ENCODE assay signal across 1 cellular context in the genomic region with DNA sequence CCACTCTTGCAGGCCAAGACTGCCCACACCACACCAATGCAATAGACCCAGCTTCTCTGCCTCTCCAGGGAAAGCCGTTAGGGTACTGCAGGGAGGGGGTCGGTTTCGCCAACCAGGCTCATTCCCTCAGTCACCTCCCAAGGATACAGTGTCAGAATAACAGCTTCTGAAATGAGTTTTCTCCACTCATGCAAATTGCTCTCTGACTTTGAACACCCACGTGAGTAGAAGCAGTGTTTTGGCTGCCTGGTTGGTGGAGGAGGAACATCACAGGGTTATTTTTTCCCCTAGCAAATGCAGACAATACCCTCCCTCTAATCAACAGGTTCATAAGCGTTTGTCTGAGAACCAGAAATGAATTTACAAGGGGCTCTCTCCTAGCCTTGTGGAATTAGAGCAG.
TF ChIP-seq lines count a peak whose summit lies in the region.

No MANE protein-coding gene starts in this region.

TF ChIP-seq in GM12878, 131 proteins besides CTCF, POLR2A, EP300 and RAD21 (continued from another document):
- TF ChIP-seq, protein P1, sequence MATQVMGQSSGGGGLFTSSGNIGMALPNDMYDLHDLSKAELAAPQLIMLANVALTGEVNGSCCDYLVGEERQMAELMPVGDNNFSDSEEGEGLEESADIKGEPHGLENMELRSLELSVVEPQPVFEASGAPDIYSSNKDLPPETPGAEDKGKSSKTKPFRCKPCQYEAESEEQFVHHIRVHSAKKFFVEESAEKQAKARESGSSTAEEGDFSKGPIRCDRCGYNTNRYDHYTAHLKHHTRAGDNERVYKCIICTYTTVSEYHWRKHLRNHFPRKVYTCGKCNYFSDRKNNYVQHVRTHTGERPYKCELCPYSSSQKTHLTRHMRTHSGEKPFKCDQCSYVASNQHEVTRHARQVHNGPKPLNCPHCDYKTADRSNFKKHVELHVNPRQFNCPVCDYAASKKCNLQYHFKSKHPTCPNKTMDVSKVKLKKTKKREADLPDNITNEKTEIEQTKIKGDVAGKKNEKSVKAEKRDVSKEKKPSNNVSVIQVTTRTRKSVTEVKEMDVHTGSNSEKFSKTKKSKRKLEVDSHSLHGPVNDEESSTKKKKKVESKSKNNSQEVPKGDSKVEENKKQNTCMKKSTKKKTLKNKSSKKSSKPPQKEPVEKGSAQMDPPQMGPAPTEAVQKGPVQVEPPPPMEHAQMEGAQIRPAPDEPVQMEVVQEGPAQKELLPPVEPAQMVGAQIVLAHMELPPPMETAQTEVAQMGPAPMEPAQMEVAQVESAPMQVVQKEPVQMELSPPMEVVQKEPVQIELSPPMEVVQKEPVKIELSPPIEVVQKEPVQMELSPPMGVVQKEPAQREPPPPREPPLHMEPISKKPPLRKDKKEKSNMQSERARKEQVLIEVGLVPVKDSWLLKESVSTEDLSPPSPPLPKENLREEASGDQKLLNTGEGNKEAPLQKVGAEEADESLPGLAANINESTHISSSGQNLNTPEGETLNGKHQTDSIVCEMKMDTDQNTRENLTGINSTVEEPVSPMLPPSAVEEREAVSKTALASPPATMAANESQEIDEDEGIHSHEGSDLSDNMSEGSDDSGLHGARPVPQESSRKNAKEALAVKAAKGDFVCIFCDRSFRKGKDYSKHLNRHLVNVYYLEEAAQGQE (IDR thresholded peaks at IDR 0.05; ENCODE audit: low read depth, low read length), result no peak
- TF ChIP-seq MTA3 (IDR thresholded peaks at IDR 0.05; ENCODE audit: borderline replicate concordance, low read length) (no peak), POU2F2 (IDR thresholded peaks at IDR 0.05; ENCODE audit: borderline replicate concordance, low read depth, low read length) (peak; percentile 85; the same call in 2 of the 3 replicates), IKZF1 (conservative IDR thresholded peaks at IDR 0.05) (peak; percentile 60), IKZF2 (IDR thresholded peaks at IDR 0.05) (peak; percentile 47 to 57), MXI1 (IDR thresholded peaks at IDR 0.05; ENCODE audit: low read depth, low read length) (no peak), RAD51 (IDR thresholded peaks at IDR 0.05) (peak; percentile 41; the same call in 1 of the 2 replicates), NFIC (IDR thresholded peaks at IDR 0.05; ENCODE audit: low read depth, low read length) (0 out of 2 replicates have a peak, but pooled peaks have one; percentile 20), NFXL1 (IDR thresholded peaks at IDR 0.05; ENCODE audit: borderline replicate concordance) (no peak), MTA2 (IDR thresholded peaks at IDR 0.05; ENCODE audit: low read depth) (0 out of 2 replicates have a peak, but pooled peaks have one; percentile 21), CHD2 (IDR thresholded peaks at IDR 0.05; ENCODE audit: borderline replicate concordance, low read depth, low read length) (no peak), HDGF (IDR thresholded peaks at IDR 0.05) (no peak), KDM1A (IDR thresholded peaks at IDR 0.05; ENCODE audit: borderline replicate concordance) (no peak), SIN3A (IDR thresholded peaks at IDR 0.05; ENCODE audit: low read depth, low read length) (no peak), ZNF687 (IDR thresholded peaks at IDR 0.05) (0 out of 2 replicates have a peak, but pooled peaks have one; percentile 27), GATAD2B (conservative IDR thresholded peaks at IDR 0.05; ENCODE audit: low read depth) (peak; percentile 29; the same call in 1 of the 2 replicates), IRF4 (IDR thresholded peaks at IDR 0.05; ENCODE audit: low read depth, low read length) (0 out of 2 replicates have a peak, but pooled peaks have one; percentile 42), SMAD1 (IDR thresholded peaks at IDR 0.05; ENCODE audit: low read depth, partially characterized antibody) (no peak), ZNF24 (IDR thresholded peaks at IDR 0.05) (no peak), EED (IDR thresholded peaks at IDR 0.05; ENCODE audit: low read depth) (peak; percentile 55; the same call in 1 of the 2 replicates), NR2C2 (IDR thresholded peaks at IDR 0.05; ENCODE audit: borderline replicate concordance, control insufficient read depth, insufficient read length, low read depth) (no peak), NR2F1 (conservative IDR thresholded peaks at IDR 0.05) (no peak), TCF12 (IDR thresholded peaks at IDR 0.05; ENCODE audit: low read depth, low read length) (no peak), BHLHE40 (IDR thresholded peaks at IDR 0.05; ENCODE audit: borderline replicate concordance in 1 of 2, low read depth in 2 of 2, low read length in 1 of 2) (peak; percentile 48 to 58; a peak in 2 of 4 replicates), KLF5 (IDR thresholded peaks at IDR 0.05; ENCODE audit: partially characterized antibody) (no peak), PKNOX1 (IDR thresholded peaks at IDR 0.05) (no peak), YY1 (IDR thresholded peaks at IDR 0.05; ENCODE audit: low read depth, low read length) (no peak), JUND (IDR thresholded peaks at IDR 0.05; ENCODE audit: low read depth, low read length) (no peak), YBX1 (IDR thresholded peaks at IDR 0.05) (no peak), POLR2AphosphoS2 (IDR thresholded peaks at IDR 0.05; ENCODE audit: low read depth, low read length) (no peak), LARP7 (IDR thresholded peaks at IDR 0.05) (no peak)
- TF ChIP-seq, protein P2, sequence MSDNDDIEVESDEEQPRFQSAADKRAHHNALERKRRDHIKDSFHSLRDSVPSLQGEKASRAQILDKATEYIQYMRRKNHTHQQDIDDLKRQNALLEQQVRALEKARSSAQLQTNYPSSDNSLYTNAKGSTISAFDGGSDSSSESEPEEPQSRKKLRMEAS (IDR thresholded peaks at IDR 0.05; ENCODE audit: low read depth, low read length), result no peak
